ENCODE assay signal across 8 cellular contexts in the genomic region with DNA sequence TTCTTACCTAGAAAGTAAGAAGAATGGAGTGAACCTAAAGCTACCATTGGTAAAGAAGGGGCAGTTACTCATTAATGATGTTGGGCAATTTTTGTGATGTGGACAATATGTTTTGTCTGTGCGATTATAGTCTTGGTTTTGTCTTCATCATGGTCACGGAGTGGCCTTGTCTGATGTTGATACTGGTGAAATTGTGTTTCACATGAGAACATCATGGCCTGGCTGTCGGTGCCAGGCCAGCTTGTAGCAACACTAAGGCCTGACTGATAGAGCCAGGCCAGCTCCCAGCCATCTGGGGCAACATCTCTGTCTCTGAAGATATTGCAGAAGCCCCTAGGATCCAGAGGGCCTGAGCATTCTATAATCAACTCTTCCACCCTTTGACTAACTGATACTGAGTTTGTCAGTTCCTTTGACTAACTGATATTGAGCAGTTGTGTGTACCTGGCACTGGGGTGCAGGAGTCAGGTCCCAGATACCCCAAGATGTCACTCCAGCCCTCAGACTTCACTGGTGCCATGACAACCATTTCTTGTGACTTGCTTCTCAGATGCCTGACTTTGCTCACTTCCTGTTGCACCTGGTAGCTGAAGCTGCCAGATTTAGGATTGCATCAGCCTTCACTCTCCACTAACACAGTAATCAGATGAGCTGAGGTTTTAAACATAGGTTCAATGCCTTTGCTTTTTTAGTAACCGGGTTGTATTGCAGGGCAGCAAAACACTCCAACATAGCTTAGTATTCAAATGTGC.
DNase-seq lines count a peak whose midpoint lies in the region; ATAC-seq and TF ChIP-seq lines count a peak whose summit lies in the region.

No MANE protein-coding gene starts in this region.

- H3K27ac ChIP-seq in spleen (peak overlapping the region in 5 of 8 donors; percentile 1 to 60 (median 52)), left ventricle myocardium inferior (replicated peaks) (no peak overlapping the region)

- H3K4me3 ChIP-seq in spleen (no peak overlapping the region), HAP-1 (no peak overlapping the region), left ventricle myocardium inferior (no peak overlapping the region)

- intact Hi-C loops in activated CD4-positive, alpha-beta memory T cell treated with anti-CD3 and anti-CD28 coated beads for 36 hours (cut with micrococcal nuclease), result loop anchor here (2.0 kb wide), 1 partner anchor 63 kb away; the partner anchor contains the start of gene RPIA
- intact Hi-C loops in spleen (cut with DNase I; ENCODE audit: low total_unique reads), result no loop called here
- intact Hi-C loops in left ventricle myocardium inferior (cut with micrococcal nuclease), result no loop called here

- no peaks in the 10 kb centered on the region for H3K27me3 Mint-ChIP-seq in activated CD4-positive, alpha-beta memory T cell treated with anti-CD3 and anti-CD28 coated beads for 36 hours

- H3K9me3 Mint-ChIP-seq in activated CD4-positive, alpha-beta memory T cell treated with anti-CD3 and anti-CD28 coated beads for 36 hours, result peaks cover 17% of the 10 kb centered on the region

- H3K9me3 ChIP-seq in spleen (peaks cover 2 to 18% (median 14%) of the 10 kb centered on the region in 8 donors), HAP-1 (peaks cover 3% of the 10 kb centered on the region; the same call in 1 of the 2 replicates), left ventricle myocardium inferior (replicated peaks) (peaks cover 16% of the 10 kb centered on the region)

- no peaks in the 10 kb centered on the region for H3K27me3 ChIP-seq in spleen (replicated peaks in 1 of 7)
- no peaks in the 10 kb centered on the region for H3K27me3 ChIP-seq in HAP-1 (ENCODE audit: low read depth)
- H3K27me3 ChIP-seq in left ventricle myocardium inferior (ENCODE audit: low read depth), result no peaks in the 10 kb centered on the region

- TF ChIP-seq CTCF in spleen (IDR thresholded peaks at IDR 0.05 in 8 of 11, conservative IDR thresholded peaks at IDR 0.05 in 3 of 11), result no peak
- no peak for TF ChIP-seq CTCF in left ventricle myocardium inferior (IDR thresholded peaks at IDR 0.05; ENCODE audit: borderline replicate concordance)

- in situ Hi-C loops in HAP-1 (cut with MboI; ENCODE audit: low sequenced_read_pairs), result no loop called here

- peaks cover 63% of the 10 kb centered on the region for H3K36me3 Mint-ChIP-seq in activated CD4-positive, alpha-beta memory T cell treated with anti-CD3 and anti-CD28 coated beads for 36 hours

- H3K4me3 Mint-ChIP-seq in activated CD4-positive, alpha-beta memory T cell treated with anti-CD3 and anti-CD28 coated beads for 36 hours, result no peak overlapping the region

- H3K36me3 ChIP-seq in spleen, result peaks cover 0 to 59% (median 24%) of the 10 kb centered on the region in 6 donors
- H3K36me3 ChIP-seq in HAP-1 (replicated peaks), result peaks cover 15% of the 10 kb centered on the region
- H3K36me3 ChIP-seq in left ventricle myocardium inferior, result peaks cover 54% of the 10 kb centered on the region

- WGBS in spleen, 5 donors, result 77 to 83% (median 78%) methylated on average over 4 of the region's 4 CpGs

- DNase-seq in stimulated activated naive CD4-positive, alpha-beta T cell (lab: John Stamatoyannopoulos, UW), result peak in 5 of 6 experiments; percentile 11 to 80 (median 72)
- no peak for DNase-seq in stimulated activated naive CD4-positive, alpha-beta T cell treated with Interleukin-2 at 50 U/mL for 16 hours (lab: John Stamatoyannopoulos, UW)
- peak; percentile 62 for DNase-seq in activated CD4-positive, alpha-beta memory T cell treated with anti-CD3 and anti-CD28 coated beads for 36 hours
- DNase-seq in spleen (no peak), HAP-1 (ENCODE audit: low spot score in 2 of 2) (no peak), left ventricle myocardium inferior (no peak), NOMO-1 (lab: John Stamatoyannopoulos, UW; ENCODE audit: unreplicated experiment in 2 of 2) (no peak)

- peaks cover 24% of the 10 kb centered on the region for H3K4me1 Mint-ChIP-seq in activated CD4-positive, alpha-beta memory T cell treated with anti-CD3 and anti-CD28 coated beads for 36 hours (ENCODE audit: low read depth)

- ATAC-seq in HG03064 (IDR thresholded peaks at IDR 0.05; ENCODE audit: low read depth, unreplicated experiment), result peak; percentile 89

- peaks cover 0 to 15% (median 2%) of the 10 kb centered on the region in 6 donors for H3K4me1 ChIP-seq in spleen
- no peaks in the 10 kb centered on the region for H3K4me1 ChIP-seq in HAP-1
- no peaks in the 10 kb centered on the region for H3K4me1 ChIP-seq in left ventricle myocardium inferior

- CTCF ChIA-PET in activated CD4-positive, alpha-beta memory T cell treated with anti-CD3 and anti-CD28 coated beads for 36 hours (lab: Charles Lee), result interaction anchor here (0.5 to 2.3 kb wide), 3 partner anchors 14 to 101 kb away, joined by 3 to 11 read pairs (median 4); no protein-coding TSS in a partner anchor

- POLR2A ChIA-PET in activated CD4-positive, alpha-beta memory T cell treated with anti-CD3 and anti-CD28 coated beads for 36 hours (lab: Charles Lee), result no interaction called here

- peak overlapping the region; percentile 91 for H3K27ac Mint-ChIP-seq in activated CD4-positive, alpha-beta memory T cell treated with anti-CD3 and anti-CD28 coated beads for 36 hours

- TF ChIP-seq POLR2A in spleen (IDR thresholded peaks at IDR 0.05), result no peak

Comparison
In these comparisons a context has a peak if more than half of its experiments do, and no peak if none do; other contexts are left out.
1. DNase-seq: peak in stimulated activated naive CD4-positive, alpha-beta T cell (5 of 6) and activated CD4-positive, alpha-beta memory T cell treated with anti-CD3 and anti-CD28 coated beads for 36 hours (single experiment); none in stimulated activated naive CD4-positive, alpha-beta T cell treated with Interleukin-2 at 50 U/mL for 16 hours (single experiment), spleen (single experiment), HAP-1 (0 of 2), left ventricle myocardium inferior (single experiment) and NOMO-1 (0 of 2).